In genomic region chr3:100089802-100090668, GRCh38 we compare ENCODE assay signal across 8 cellular contexts. TPM values are rescaled to one million over a fixed set of nuclear protein-coding genes. Genes with fewer than 3 reads are reported as not detected.
DNase-seq lines count a peak whose midpoint lies in the region; ATAC-seq, FAIRE-seq and TF ChIP-seq lines count a peak whose summit lies in the region.

No MANE protein-coding gene starts in this region.

- H3K27ac ChIP-seq in right atrium auricular region (no peak overlapping the region), mucosa of rectum (ENCODE audit: low read depth in 2 of 2, low read length in 2 of 2) (peak overlapping the region; percentile 5 to 17), tibial artery (peak overlapping the region in 1 of 2 donors; percentile 62)

- peak in 1 of 2 donors; percentile 50 for TF ChIP-seq CTCF in right atrium auricular region (IDR thresholded peaks at IDR 0.05)
- TF ChIP-seq CTCF in bronchial epithelial cell (IDR thresholded peaks at IDR 0.05; ENCODE audit: insufficient read depth, low read length, severe bottlenecking), result peak; percentile 61
- peak in 1 of 2 experiments; percentile 33 for TF ChIP-seq CTCF in tibial artery (IDR thresholded peaks at IDR 0.05)

- DNase-seq in Right ventricle myocardium superior (no peak), right atrium auricular region (ENCODE audit: low spot score) (no peak), NOMO-1 (lab: John Stamatoyannopoulos, UW; ENCODE audit: unreplicated experiment in 2 of 2) (peak; percentile 56 to 66), bronchial epithelial cell (ENCODE audit: low read depth) (peak; percentile 47), tibial artery (no peak)
- no peak for DNase-seq in activated CD8-positive, alpha-beta memory T cell treated with anti-CD3 and anti-CD28 coated beads for 24 hours

- no peak for FAIRE-seq in bronchial epithelial cell (lab: Jason Lieb, UNC)

- no peaks in the 10 kb centered on the region for H3K27me3 ChIP-seq in right atrium auricular region
- H3K27me3 ChIP-seq in bronchial epithelial cell (ENCODE audit: control insufficient read depth, insufficient read depth, low read length), result no peaks in the 10 kb centered on the region
- no peaks in the 10 kb centered on the region for H3K27me3 ChIP-seq in mucosa of rectum (ENCODE audit: control insufficient read depth in 2 of 2, insufficient read depth in 2 of 2, low read length in 2 of 2)
- no peaks in the 10 kb centered on the region for H3K27me3 ChIP-seq in tibial artery

- H3K9me3 ChIP-seq in right atrium auricular region (no peaks in the 10 kb centered on the region), mucosa of rectum (ENCODE audit: control insufficient read depth in 2 of 2, low read length in 2 of 2) (no peaks in the 10 kb centered on the region), tibial artery (no peaks in the 10 kb centered on the region)

- ATAC-seq in Right ventricle myocardium superior (ENCODE audit: poor library complexity), result peak; percentile 81
- ATAC-seq in HG02870 (IDR thresholded peaks at IDR 0.05; ENCODE audit: unreplicated experiment), result peak; percentile 67

- H3K4me1 ChIP-seq in right atrium auricular region (peaks cover 0 to 30% of the 10 kb centered on the region in 2 donors), mucosa of rectum (ENCODE audit: control insufficient read depth in 2 of 2, insufficient read depth in 2 of 2, low read length in 2 of 2) (peaks cover 0 to 4% of the 10 kb centered on the region in 2 donors), tibial artery (peaks cover 0 to 65% (median 15%) of the 10 kb centered on the region in 4 donors)

- H3K9ac ChIP-seq in mucosa of rectum (ENCODE audit: low read depth in 1 of 2, low read length in 2 of 2), result no peak overlapping the region

- H3K4me3 ChIP-seq in right atrium auricular region (no peak overlapping the region), bronchial epithelial cell (ENCODE audit: low read depth, low read length) (no peak overlapping the region), mucosa of rectum (ENCODE audit: low read length in 2 of 2) (no peak overlapping the region), tibial artery (no peak overlapping the region)

- intact Hi-C loops in Right ventricle myocardium superior (cut with DNase I) (no loop called here), tibial artery (cut with DNase I; ENCODE audit: low total_unique reads) (no loop called here)

- H3K36me3 ChIP-seq in right atrium auricular region (no peaks in the 10 kb centered on the region), bronchial epithelial cell (ENCODE audit: control insufficient read depth, insufficient read depth, low read length) (no peaks in the 10 kb centered on the region), mucosa of rectum (ENCODE audit: control insufficient read depth in 2 of 2, insufficient read depth in 2 of 2, low read length in 2 of 2) (no peaks in the 10 kb centered on the region), tibial artery (no peaks in the 10 kb centered on the region)

RNA-seq across cellular contexts. Expression of gene FILIP1L, which starts 24.3 kb away (rescaled TPM):
- total RNA-seq in Right ventricle myocardium superior (39.3 TPM), right atrium auricular region (100 to 1,000 TPM in 1 of 2 donors, 10 to 100 TPM in 1; 97.0 to 112 TPM), bronchial epithelial cell (1.1 and 6.3 TPM in 2 replicates)

Comparison
In these comparisons a context has a peak if more than half of its experiments do, and no peak if none do; other contexts are left out.
1. DNase-seq: peak in NOMO-1 (2 of 2) and bronchial epithelial cell (single experiment); none in Right ventricle myocardium superior (single experiment), right atrium auricular region (single experiment), tibial artery (0 of 2) and activated CD8-positive, alpha-beta memory T cell treated with anti-CD3 and anti-CD28 coated beads for 24 hours (single experiment).
2. H3K27ac ChIP-seq: peak in mucosa of rectum (2 of 2); none in right atrium auricular region (0 of 2).